13 cellular contexts compared by ENCODE assay signal in genomic region chr9:19376931-19377330, GRCh38. TPM values are rescaled to one million over a fixed set of nuclear protein-coding genes. Genes with fewer than 3 reads are reported as not detected.
DNase-seq lines count a peak whose midpoint lies in the region; TF ChIP-seq lines count a peak whose summit lies in the region.
"Had no signal": no experiment of that assay in that cellular context is flagged by ENCODE, and none has a peak within 500 bp of the region (broad histone marks: within the 10 kb centered on the region; RNA-seq: fewer than 3 reads in every experiment).

No MANE protein-coding gene starts in this region.

- no peak for TF ChIP-seq CTCF in MCF 10A (IDR thresholded peaks at IDR 0.05; ENCODE audit: unreplicated experiment)
- TF ChIP-seq CTCF in breast epithelium (IDR thresholded peaks at IDR 0.05), result no peak
- no peak for TF ChIP-seq CTCF in fibroblast of mammary gland (conservative IDR thresholded peaks at IDR 0.05; ENCODE audit: control insufficient read depth, insufficient read depth, low read depth, low read length)
- no peak for TF ChIP-seq CTCF in type B pancreatic cell (conservative IDR thresholded peaks at IDR 0.05)

- peaks cover 7% of the 10 kb centered on the region for H3K36me3 ChIP-seq in breast epithelium
- peaks cover 68% of the 10 kb centered on the region for H3K36me3 ChIP-seq in SK-N-MC (ENCODE audit: insufficient read depth, low read length)
- H3K36me3 ChIP-seq in effector memory CD4-positive, alpha-beta T cell (ENCODE audit: control insufficient read depth, insufficient read depth, low read length), result peaks cover 59% of the 10 kb centered on the region

- no peaks in the 10 kb centered on the region for H3K27me3 ChIP-seq in breast epithelium
- no peaks in the 10 kb centered on the region for H3K27me3 ChIP-seq in effector memory CD4-positive, alpha-beta T cell (replicated peaks; ENCODE audit: control insufficient read depth, insufficient read depth, low read length, poor library complexity, severe bottlenecking)
- H3K27me3 ChIP-seq: pancreas had no signal

- DNase-seq in MCF 10A (ENCODE audit: unreplicated experiment) (no peak), breast epithelium (ENCODE audit: low spot score in 2 of 2) (no peak), SK-N-MC (ENCODE audit: low read depth, low spot score) (no peak), fibroblast of mammary gland (ENCODE audit: low read depth) (no peak), type B pancreatic cell (ENCODE audit: extremely low spot score, unreplicated experiment) (no peak), NCI-H446 treated with DMSO at 0.1 percent for 48 hours (lab: John Stamatoyannopoulos, UW) (no peak), RPMI8226 (no peak)
- no peak for DNase-seq in effector memory CD4-positive, alpha-beta T cell
- DNase-seq: effector CD4-positive, alpha-beta T cell; NCI-H1694; pancreas; Right ventricle myocardium superior had no signal

- peak overlapping the region; percentile 99 for H3K9ac ChIP-seq in SK-N-MC (ENCODE audit: insufficient read length)

- H3K4me3 Mint-ChIP-seq in MCF 10A (ENCODE audit: unreplicated experiment) (peak overlapping the region; percentile 97), type B pancreatic cell (peak overlapping the region; percentile 100)
- H3K4me3 Mint-ChIP-seq: CD14-positive monocyte had no signal

- H3K27me3 Mint-ChIP-seq in MCF 10A (ENCODE audit: insufficient read depth, unreplicated experiment) (no peaks in the 10 kb centered on the region), type B pancreatic cell (no peaks in the 10 kb centered on the region)

- H3K4me3 ChIP-seq in breast epithelium (no peak overlapping the region), SK-N-MC (peak overlapping the region; percentile 83; the same call in 1 of the 2 replicates), fibroblast of mammary gland (ENCODE audit: control insufficient read depth, low read depth, low read length) (peak overlapping the region; percentile 93)
- no peak overlapping the region for H3K4me3 ChIP-seq in effector memory CD4-positive, alpha-beta T cell (ENCODE audit: insufficient read depth, low read depth, low read length, poor library complexity, severe bottlenecking)

- CTCF ChIA-PET in MCF 10A (lab: Yijun Ruan, JAX), result interaction anchor here (0.7 to 2.1 kb wide), 3 partner anchors 80 to 320 kb away, joined by 3 to 7 read pairs (median 4); no protein-coding TSS in a partner anchor

- H3K36me3 Mint-ChIP-seq in MCF 10A (ENCODE audit: insufficient read depth, unreplicated experiment), result peaks cover 93% of the 10 kb centered on the region
- H3K36me3 Mint-ChIP-seq in type B pancreatic cell, result peaks cover 47% of the 10 kb centered on the region

- H3K4me1 ChIP-seq in breast epithelium, result peaks cover 0 to 13% of the 10 kb centered on the region in 2 donors
- H3K4me1 ChIP-seq in effector memory CD4-positive, alpha-beta T cell (ENCODE audit: control insufficient read depth, insufficient read depth, low read length, poor library complexity, severe bottlenecking), result peaks cover 13% of the 10 kb centered on the region

- H3K9me3 Mint-ChIP-seq in MCF 10A (ENCODE audit: unreplicated experiment), result no peaks in the 10 kb centered on the region
- no peaks in the 10 kb centered on the region for H3K9me3 Mint-ChIP-seq in type B pancreatic cell

- POLR2A ChIA-PET in MCF 10A (lab: Yijun Ruan, JAX), result interaction anchor here (0.6 to 6.1 kb wide), 4 partner anchors 15 to 998 kb away, joined by 3 to 62 read pairs (median 4); partner anchors contain the start of gene DENND4C

- H3K9me3 ChIP-seq in breast epithelium, result no peaks in the 10 kb centered on the region
- no peaks in the 10 kb centered on the region for H3K9me3 ChIP-seq in SK-N-MC (ENCODE audit: low read depth, low read length)
- H3K9me3 ChIP-seq in effector memory CD4-positive, alpha-beta T cell (ENCODE audit: control insufficient read depth, low read length), result no peaks in the 10 kb centered on the region
- H3K9me3 ChIP-seq: pancreas had no signal

- intact Hi-C loops in MCF 10A (cut with micrococcal nuclease), result loop anchor here (10.0 kb wide), 2 partner anchors 192 to 332 kb away; partner anchors contain the start of gene RRAGA
- intact Hi-C loops in breast epithelium (cut with DNase I; ENCODE audit: low total_unique reads), result no loop called here

- H3K27ac Mint-ChIP-seq in MCF 10A (ENCODE audit: low read depth, unreplicated experiment) (peak overlapping the region; percentile 100), type B pancreatic cell (peak overlapping the region; percentile 67)

- peaks cover 22% of the 10 kb centered on the region for H3K4me1 Mint-ChIP-seq in MCF 10A (ENCODE audit: insufficient read depth, unreplicated experiment)
- peaks cover 23% of the 10 kb centered on the region for H3K4me1 Mint-ChIP-seq in type B pancreatic cell (ENCODE audit: unreplicated experiment)

- no peak for TF ChIP-seq POLR2A in breast epithelium (IDR thresholded peaks at IDR 0.05)

- H3K27ac ChIP-seq in breast epithelium (no peak overlapping the region), SK-N-MC (peak overlapping the region; percentile 16; the same call in 1 of the 2 replicates)
- H3K27ac ChIP-seq in effector memory CD4-positive, alpha-beta T cell (ENCODE audit: insufficient read depth, low read length, poor library complexity, severe bottlenecking), result no peak overlapping the region
- H3K27ac ChIP-seq: pancreas had no signal

- BruUV-seq in MCF 10A (replicated peaks; lab: Mats Ljungman, UMichigan), result no TSS peak

RNA-seq across cellular contexts. Expression of gene RPS6, which starts 3.1 kb away (rescaled TPM):
- 3,254 and 3,841 TPM in 2 replicates for total RNA-seq in MCF 10A (2022)
- total RNA-seq in breast epithelium, result 1,000 to 10,000 TPM; 1,315 to 2,145 (median 2,047) TPM
- total RNA-seq in type B pancreatic cell (ENCODE audit: low replicate concordance), result 2,791 and 2,920 TPM in 2 replicates

RNA-seq across cellular contexts. Expression of gene ACER2, which starts 31.9 kb away (rescaled TPM):
- total RNA-seq in MCF 10A (2022), result 1.9 and 3.2 TPM in 2 replicates
- total RNA-seq in breast epithelium, result 10 to 100 TPM; 11.0 to 17.6 (median 16.7) TPM
- total RNA-seq in type B pancreatic cell (ENCODE audit: low replicate concordance), result 9.2 and 15.3 TPM in 2 replicates

Comparison
In these comparisons a context has a peak if more than half of its experiments do, and no peak if none do; other contexts are left out.
1. H3K4me3 ChIP-seq: peak in SK-N-MC (single experiment) and fibroblast of mammary gland (single experiment); none in breast epithelium (0 of 3) and effector memory CD4-positive, alpha-beta T cell (single experiment).